In genomic region chr14:59483360-59483759, GRCh38 we compare ENCODE assay signal across 8 cellular contexts. TPM values are rescaled to one million over a fixed set of nuclear protein-coding genes. Genes with fewer than 3 reads are reported as not detected.
DNase-seq lines count a peak whose midpoint lies in the region; ATAC-seq and TF ChIP-seq lines count a peak whose summit lies in the region.

No MANE protein-coding gene starts in this region.

- peaks cover 4% of the 10 kb centered on the region for H3K36me3 Mint-ChIP-seq in natural killer cell treated with Interleukin-12 subunit alpha and Interleukin-12 subunit beta and Interleukin-15 and Interleukin-18, amount 100 ng/mL, for 72 hours

- intact Hi-C loops in Right ventricle myocardium superior (cut with DNase I) (no loop called here), cardiac septum (cut with DNase I) (loop anchor here (2.0 to 10.0 kb wide), 2 partner anchors 19 to 681 kb away; partner anchors contain the start of genes DHRS7 and GPR135)

- peak overlapping the region; percentile 82 for H2AFZ ChIP-seq in SU-DHL-6 (ENCODE audit: low read depth, low read length, severe bottlenecking)

- 3 to 4% methylated on average over 14 of the region's 14 CpGs for WGBS in esophagus, 2 donors

- no peaks in the 10 kb centered on the region for H3K9me2 ChIP-seq in SU-DHL-6 (replicated peaks; ENCODE audit: insufficient read depth, low read length)

- no peaks in the 10 kb centered on the region for H3K27me3 Mint-ChIP-seq in natural killer cell treated with Interleukin-12 subunit alpha and Interleukin-12 subunit beta and Interleukin-15 and Interleukin-18, amount 100 ng/mL, for 72 hours

- DNase-seq in Right ventricle myocardium superior = no peak
- no peak for DNase-seq in cardiac septum (ENCODE audit: low spot score)
- no peak for DNase-seq in natural killer cell treated with Interleukin-12 subunit alpha and Interleukin-12 subunit beta and Interleukin-15 and Interleukin-18, amount 100 ng/mL, for 72 hours (ENCODE audit: low spot score)
- no peak for DNase-seq in hippocampal formation (lab: John Stamatoyannopoulos, UW)

- peaks cover 4% of the 10 kb centered on the region; the same call in 1 of the 2 replicates for H3F3A ChIP-seq in SU-DHL-6 (ENCODE audit: insufficient read depth)

- H3K27ac ChIP-seq in SU-DHL-6 (ENCODE audit: low read depth, low read length) (no peak overlapping the region), esophagus (ENCODE audit: low read depth in 2 of 2, low read length in 1 of 2) (peak overlapping the region; percentile 83 to 92)

- peak overlapping the region; percentile 90 for H3K4me3 Mint-ChIP-seq in natural killer cell treated with Interleukin-12 subunit alpha and Interleukin-12 subunit beta and Interleukin-15 and Interleukin-18, amount 100 ng/mL, for 72 hours

- ATAC-seq in Right ventricle myocardium superior (ENCODE audit: poor library complexity) (peak; percentile 4), HG03025 (IDR thresholded peaks at IDR 0.05; ENCODE audit: low FRiP score, unreplicated experiment) (no peak), HG03108 (IDR thresholded peaks at IDR 0.05; ENCODE audit: unreplicated experiment) (no peak)
- ATAC-seq in natural killer cell treated with Interleukin-12 subunit alpha and Interleukin-12 subunit beta and Interleukin-15 and Interleukin-18, amount 100 ng/mL, for 72 hours = no peak

- H3K9me3 ChIP-seq in SU-DHL-6 (ENCODE audit: insufficient read depth, low read length) (no peaks in the 10 kb centered on the region), esophagus (ENCODE audit: control insufficient read depth in 2 of 2, insufficient read depth in 1 of 2, low read depth in 1 of 2, low read length in 1 of 2) (no peaks in the 10 kb centered on the region)

- H3K9ac ChIP-seq in SU-DHL-6 (ENCODE audit: low read length) = peak overlapping the region; percentile 91

- no peaks in the 10 kb centered on the region for H3K27me3 ChIP-seq in SU-DHL-6 (ENCODE audit: low read length)
- H3K27me3 ChIP-seq in esophagus (ENCODE audit: control insufficient read depth in 1 of 2, insufficient read depth in 2 of 2, low read length in 2 of 2) = no peaks in the 10 kb centered on the region

- peak overlapping the region; percentile 79 to 83 for H3K27ac Mint-ChIP-seq in natural killer cell treated with Interleukin-12 subunit alpha and Interleukin-12 subunit beta and Interleukin-15 and Interleukin-18, amount 100 ng/mL, for 72 hours

- peaks cover 0 to 4% of the 10 kb centered on the region in 2 donors for H3K4me1 ChIP-seq in esophagus (ENCODE audit: control insufficient read depth in 2 of 2, insufficient read depth in 2 of 2, low read length in 1 of 2)

- H3K4me1 Mint-ChIP-seq in natural killer cell treated with Interleukin-12 subunit alpha and Interleukin-12 subunit beta and Interleukin-15 and Interleukin-18, amount 100 ng/mL, for 72 hours (ENCODE audit: low read depth in 2 of 2) = peaks cover 36 to 47% of the 10 kb centered on the region in 2 donors

- H3K4me2 ChIP-seq in SU-DHL-6 (ENCODE audit: low read depth, low read length, poor library complexity, severe bottlenecking) = peak overlapping the region; percentile 78

- H3K4me3 ChIP-seq in SU-DHL-6 (ENCODE audit: insufficient read depth, low read length, poor library complexity, severe bottlenecking) (peak overlapping the region; percentile 93), esophagus (ENCODE audit: low read depth in 1 of 2, low read length in 2 of 2) (peak overlapping the region; percentile 73 to 99)

- TF ChIP-seq CTCF in SU-DHL-6 (IDR thresholded peaks at IDR 0.05; ENCODE audit: insufficient read depth, low read length, poor library complexity, severe bottlenecking) = no peak

- H3K79me2 ChIP-seq in SU-DHL-6 (ENCODE audit: insufficient read depth, low read length) = peaks cover 54% of the 10 kb centered on the region

- H4K20me1 ChIP-seq in SU-DHL-6 (ENCODE audit: low read depth, low read length) = no peaks in the 10 kb centered on the region

- H3K36me3 ChIP-seq in SU-DHL-6 (ENCODE audit: low read length) = peaks cover 12% of the 10 kb centered on the region
- peaks cover 0 to 3% of the 10 kb centered on the region in 2 donors for H3K36me3 ChIP-seq in esophagus (ENCODE audit: control insufficient read depth in 2 of 2, insufficient read depth in 2 of 2, low read length in 1 of 2)

- H3K9me3 Mint-ChIP-seq in natural killer cell treated with Interleukin-12 subunit alpha and Interleukin-12 subunit beta and Interleukin-15 and Interleukin-18, amount 100 ng/mL, for 72 hours = no peaks in the 10 kb centered on the region

RNA-seq across cellular contexts. Expression of gene L3HYPDH, which starts 0.8 kb away (rescaled TPM):
- total RNA-seq in Right ventricle myocardium superior = 9.1 TPM
- 20.3 TPM for total RNA-seq in cardiac septum
- polyA plus RNA-seq in esophagus = 10 to 100 TPM in 1 of 2 donors, 1 to 10 TPM in 1; 8.7 to 19.8 TPM
- 10 to 100 TPM in 1 of 2 donors, 1 to 10 TPM in 1; 6.5 to 17.4 TPM for total RNA-seq in natural killer cell treated with Interleukin-12 subunit alpha and Interleukin-12 subunit beta and Interleukin-15 and Interleukin-18, amount 100 ng/mL, for 72 hours

RNA-seq across cellular contexts. Expression of gene JKAMP, which starts 1.0 kb away (rescaled TPM):
- total RNA-seq in Right ventricle myocardium superior (22.3 TPM), cardiac septum (21.1 TPM)
- polyA plus RNA-seq in esophagus = 10 to 100 TPM in 1 of 2 donors, 1 to 10 TPM in 1; 9.7 to 18.7 TPM
- total RNA-seq in natural killer cell treated with Interleukin-12 subunit alpha and Interleukin-12 subunit beta and Interleukin-15 and Interleukin-18, amount 100 ng/mL, for 72 hours = 10 to 100 TPM; 24.7 to 38.2 TPM

RNA-seq across cellular contexts. Expression of gene GPR135, which starts 18.2 kb away (rescaled TPM):
- total RNA-seq in Right ventricle myocardium superior = 1.4 TPM
- 3.2 TPM for total RNA-seq in cardiac septum
- under 1 TPM; 0.43 to 0.52 TPM for polyA plus RNA-seq in esophagus
- total RNA-seq in natural killer cell treated with Interleukin-12 subunit alpha and Interleukin-12 subunit beta and Interleukin-15 and Interleukin-18, amount 100 ng/mL, for 72 hours = 1 to 10 TPM in 1 of 2 donors, under 1 TPM in 1; 0.83 to 3.8 TPM
